In genomic region chr5:117519957-117520500, GRCh38 we compare ENCODE assay signal across 30 cellular contexts.
"Had no signal": no experiment of that assay in that cellular context is flagged by ENCODE, and none has a peak within 500 bp of the region (broad histone marks: within the 10 kb centered on the region; RNA-seq: fewer than 3 reads in every experiment).

No MANE protein-coding gene starts in this region.

- H3K4me1 Mint-ChIP-seq: neural crest cell; stimulated activated memory B cell treated with anti-CD40 and anti-IgM and Interleukin-4, amounts not matched to agents 10 μg/mL and 1 μg/mL and 100 μg/mL, for 72 hours; stimulated activated naive CD8-positive, alpha-beta T cell treated with anti-CD3 and anti-CD28 coated beads, Interleukin-15, amount 100 ng/mL, for 72 hours had no signal

- H3K4me3 Mint-ChIP-seq: naive thymus-derived CD8-positive, alpha-beta T cell; natural killer cell treated with Interleukin-12 subunit alpha and Interleukin-12 subunit beta and Interleukin-15 and Interleukin-18, amount 100 ng/mL, for 72 hours; nephron progenitor cell; neural crest cell; stimulated activated memory B cell treated with anti-CD40 and anti-IgM and Interleukin-4, amounts not matched to agents 10 μg/mL and 1 μg/mL and 100 μg/mL, for 72 hours; stimulated activated naive CD8-positive, alpha-beta T cell treated with anti-CD3 and anti-CD28 coated beads, Interleukin-15, amount 100 ng/mL, for 72 hours had no signal

- FAIRE-seq: pancreas, urothelium cell line had no signal

- H3K4me1 ChIP-seq: pancreas, prostate gland, spleen, suprapubic skin, testis, tibial artery, transverse colon, upper lobe of left lung, vagina had no signal

- H3K27me3 ChIP-seq: neutrophil, pancreas, spleen, suprapubic skin, testis, tibial artery, transverse colon, upper lobe of left lung, vagina had no signal

- ATAC-seq: naive thymus-derived CD8-positive, alpha-beta T cell; natural killer cell treated with Interleukin-12 subunit alpha and Interleukin-12 subunit beta and Interleukin-15 and Interleukin-18, amount 100 ng/mL, for 72 hours; pancreas; right cardiac atrium; sciatic nerve; stimulated activated memory B cell treated with anti-CD40 and anti-IgM and Interleukin-4, amounts not matched to agents 10 μg/mL and 1 μg/mL and 100 μg/mL, for 72 hours; stimulated activated naive CD8-positive, alpha-beta T cell treated with anti-CD3 and anti-CD28 coated beads, Interleukin-15, amount 100 ng/mL, for 72 hours; stimulated activated naive CD8-positive, alpha-beta T cell treated with anti-CD3 and anti-CD28 coated beads, Interleukin-15, Interleukin-2, amounts not matched to agents 100 U/mL and 50 U/mL, for 24 hours had no signal

- H3K4me3 ChIP-seq: pancreas, prostate gland, skin epidermis, smooth muscle cell, spleen, suprapubic skin, testis, tibial artery, transverse colon, upper lobe of left lung, vagina had no signal

- H3K27me3 Mint-ChIP-seq: naive thymus-derived CD8-positive, alpha-beta T cell; natural killer cell treated with Interleukin-12 subunit alpha and Interleukin-12 subunit beta and Interleukin-15 and Interleukin-18, amount 100 ng/mL, for 72 hours; stimulated activated memory B cell treated with anti-CD40 and anti-IgM and Interleukin-4, amounts not matched to agents 10 μg/mL and 1 μg/mL and 100 μg/mL, for 72 hours; stimulated activated naive CD8-positive, alpha-beta T cell treated with anti-CD3 and anti-CD28 coated beads, Interleukin-15, amount 100 ng/mL, for 72 hours had no signal

- H3K27ac ChIP-seq: neutrophil, pancreas, prostate gland, skin epidermis, spleen, suprapubic skin, testis, tibial artery, transverse colon, upper lobe of left lung, vagina had no signal

- DNase-seq: naive thymus-derived CD8-positive, alpha-beta T cell; nephron progenitor cell; nucleus accumbens; pancreas; right cardiac atrium; spleen; stimulated activated CD4-positive, alpha-beta T cell treated with anti-CD3 and anti-CD28 coated beads, Interleukin-12 subunit alpha, Interleukin-12 subunit beta, amount 100 ng/mL, for 4 hours; stimulated activated CD4-positive, alpha-beta T cell treated with anti-CD3 and anti-CD28 coated beads, Interleukin-1b, Interleukin-23, amount 100 ng/mL, for 48 hours; stimulated activated CD4-positive, alpha-beta T cell treated with anti-CD3 and anti-CD28 coated beads, Interleukin-4, amount 100 ng/mL, for 1 hour; stimulated activated CD4-positive, alpha-beta T cell treated with anti-CD3 and anti-CD28 coated beads, Interleukin-4, amount 100 ng/mL, for 4 hours; stimulated activated CD8-positive, alpha-beta memory T cell treated with anti-CD3 and anti-CD28 coated beads, Interleukin-4, amount 100 ng/mL, for 48 hours; stimulated activated naive CD4-positive, alpha-beta T cell; stimulated activated naive CD8-positive, alpha-beta T cell treated with anti-CD3 and anti-CD28 coated beads, Interleukin-15, amount 100 ng/mL, for 72 hours; stimulated activated naive CD8-positive, alpha-beta T cell treated with anti-CD3 and anti-CD28 coated beads, Interleukin-15, Interleukin-2, amounts not matched to agents 100 U/mL and 50 U/mL, for 24 hours; substantia nigra; testis; tibial artery; transverse colon; upper lobe of left lung had no signal

- H3K27ac Mint-ChIP-seq: naive thymus-derived CD8-positive, alpha-beta T cell; natural killer cell treated with Interleukin-12 subunit alpha and Interleukin-12 subunit beta and Interleukin-15 and Interleukin-18, amount 100 ng/mL, for 72 hours; nephron progenitor cell; stimulated activated memory B cell treated with anti-CD40 and anti-IgM and Interleukin-4, amounts not matched to agents 10 μg/mL and 1 μg/mL and 100 μg/mL, for 72 hours; stimulated activated naive CD8-positive, alpha-beta T cell treated with anti-CD3 and anti-CD28 coated beads, Interleukin-15, amount 100 ng/mL, for 72 hours had no signal

- H3K36me3 ChIP-seq: neutrophil, pancreas, prostate gland, spleen, suprapubic skin, tibial artery, transverse colon, upper lobe of left lung, vagina had no signal

- H3K9me3 ChIP-seq: neutrophil, pancreas, prostate gland, suprapubic skin, testis, tibial artery, transverse colon, vagina had no signal

- H3K4me2 ChIP-seq: smooth muscle cell had no signal

- H3K36me3 Mint-ChIP-seq: naive thymus-derived CD8-positive, alpha-beta T cell; stimulated activated memory B cell treated with anti-CD40 and anti-IgM and Interleukin-4, amounts not matched to agents 10 μg/mL and 1 μg/mL and 100 μg/mL, for 72 hours had no signal
